In the genomic region with DNA sequence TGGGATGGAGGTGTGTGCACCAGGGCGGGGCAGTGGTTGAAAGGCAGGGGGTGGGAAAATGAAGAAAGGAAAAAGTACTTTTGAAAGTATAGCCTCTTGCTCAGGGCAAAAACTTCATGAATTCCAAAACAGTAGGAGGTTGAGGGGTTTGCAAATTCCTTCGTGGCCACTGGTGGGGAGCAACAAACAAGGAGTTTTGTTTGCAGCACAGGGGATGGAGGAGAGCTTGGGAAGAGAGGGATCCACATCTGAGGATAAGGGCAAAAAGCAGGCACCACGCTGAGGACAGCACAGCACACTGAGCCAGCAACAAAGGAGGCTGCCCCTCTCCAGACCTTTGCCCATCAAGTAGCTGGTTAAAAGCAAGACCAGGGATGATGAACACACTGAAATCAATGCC, we compare ENCODE assay signal across 1 cellular context.
A peak's percentile ranks its signal among the peaks of the same experiment; 100 is the strongest.
TF ChIP-seq lines count a peak whose summit lies in the region.

No MANE protein-coding gene starts in this region.

TF ChIP-seq in WTC11, 78 proteins besides CTCF, POLR2A, EP300 and RAD21 (continued from another document):
- no peak for TF ChIP-seq ZNF512 (CRISPR knock-in tag; IDR thresholded peaks at IDR 0.05; ENCODE audit: borderline replicate concordance)
- TF ChIP-seq, protein P1, sequence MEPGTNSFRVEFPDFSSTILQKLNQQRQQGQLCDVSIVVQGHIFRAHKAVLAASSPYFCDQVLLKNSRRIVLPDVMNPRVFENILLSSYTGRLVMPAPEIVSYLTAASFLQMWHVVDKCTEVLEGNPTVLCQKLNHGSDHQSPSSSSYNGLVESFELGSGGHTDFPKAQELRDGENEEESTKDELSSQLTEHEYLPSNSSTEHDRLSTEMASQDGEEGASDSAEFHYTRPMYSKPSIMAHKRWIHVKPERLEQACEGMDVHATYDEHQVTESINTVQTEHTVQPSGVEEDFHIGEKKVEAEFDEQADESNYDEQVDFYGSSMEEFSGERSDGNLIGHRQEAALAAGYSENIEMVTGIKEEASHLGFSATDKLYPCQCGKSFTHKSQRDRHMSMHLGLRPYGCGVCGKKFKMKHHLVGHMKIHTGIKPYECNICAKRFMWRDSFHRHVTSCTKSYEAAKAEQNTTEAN (CRISPR knock-in tag; IDR thresholded peaks at IDR 0.05): no peak
- no peak for TF ChIP-seq STAT6 (CRISPR knock-in tag; conservative IDR thresholded peaks at IDR 0.05; ENCODE audit: low read depth)
- no peak for TF ChIP-seq ATF3 (CRISPR knock-in tag; conservative IDR thresholded peaks at IDR 0.05)
- no peak for TF ChIP-seq ZNF317 (CRISPR knock-in tag; IDR thresholded peaks at IDR 0.05; ENCODE audit: borderline replicate concordance, low read depth)
- TF ChIP-seq FOXP1 (CRISPR knock-in tag; IDR thresholded peaks at IDR 0.05; ENCODE audit: borderline replicate concordance): no peak
- TF ChIP-seq TEAD1 (CRISPR knock-in tag; IDR thresholded peaks at IDR 0.05): peak; percentile 77; the same call in 1 of the 2 replicates
- 0 out of 2 replicates have a peak, but pooled peaks have one; percentile 34 for TF ChIP-seq FOXK1 (CRISPR knock-in tag; IDR thresholded peaks at IDR 0.05)
- peak; percentile 34; the same call in 1 of the 2 replicates for TF ChIP-seq ZNF423 (CRISPR knock-in tag; IDR thresholded peaks at IDR 0.05)
- TF ChIP-seq TP53 (CRISPR knock-in tag; IDR thresholded peaks at IDR 0.05): 0 out of 2 replicates have a peak, but pooled peaks have one; percentile 39
- no peak for TF ChIP-seq SOX15 (CRISPR knock-in tag; IDR thresholded peaks at IDR 0.05)
